ENCODE assay signal across 24 cellular contexts in the genomic region with DNA sequence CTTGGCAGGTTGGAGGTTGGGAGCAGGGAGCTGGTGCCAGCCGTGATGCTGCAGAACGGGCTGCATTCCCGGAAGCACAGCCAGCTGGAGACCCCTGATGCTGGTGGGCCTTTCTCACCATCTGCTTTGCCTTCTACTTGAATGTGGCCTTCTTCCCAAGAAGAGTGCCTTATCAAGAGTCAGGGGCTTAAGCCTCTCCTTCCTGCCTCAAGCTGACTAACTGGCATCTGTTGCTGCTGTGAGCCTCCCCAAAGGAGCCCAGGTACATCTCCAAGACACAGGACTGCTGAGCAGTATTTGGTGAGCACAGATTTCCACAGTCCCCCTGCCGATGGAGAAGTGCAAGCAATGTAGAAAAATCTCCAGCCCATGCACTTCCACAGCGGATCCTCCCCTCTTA.
"Had no signal": no experiment of that assay in that cellular context is flagged by ENCODE, and none has a peak within 500 bp of the region (broad histone marks: within the 10 kb centered on the region; RNA-seq: fewer than 3 reads in every experiment).

No MANE protein-coding gene starts in this region.

- H3K4me1 ChIP-seq: right atrium auricular region, tibial artery had no signal

- H3K9me3 ChIP-seq: left lung, right atrium auricular region, tibial artery had no signal

- H3K9me3 Mint-ChIP-seq: activated naive CD8-positive, alpha-beta T cell treated with anti-CD3 and anti-CD28 coated beads for 36 hours; activated T-cell treated with anti-CD3 and anti-CD28 coated beads, Interleukin-2, amount 50 U/mL, for 4 hours; activated T-helper 2 cell treated with anti-CD3 and anti-CD28 coated beads, Interferon-gamma antibody, Interleukin-2, Interleukin-4, amounts not matched to agents 10 μg/mL and 5 μg/mL and 100 μg/mL, durations not matched to agents 14 hours and 24 hours and 36 hours; immature natural killer cell; naive thymus-derived CD4-positive, alpha-beta T cell; stimulated activated naive CD8-positive, alpha-beta T cell treated with anti-CD3 and anti-CD28 coated beads, Interleukin-15, amount 100 ng/mL, for 72 hours had no signal

- H3K36me3 ChIP-seq: left lung, right atrium auricular region, tibial artery had no signal

- H3K27ac Mint-ChIP-seq: activated naive CD8-positive, alpha-beta T cell treated with anti-CD3 and anti-CD28 coated beads for 36 hours; activated T-helper 2 cell treated with anti-CD3 and anti-CD28 coated beads, Interferon-gamma antibody, Interleukin-2, Interleukin-4, amounts not matched to agents 10 μg/mL and 5 μg/mL and 100 μg/mL, durations not matched to agents 14 hours and 24 hours and 36 hours; naive thymus-derived CD4-positive, alpha-beta T cell; progenitor cell of endocrine pancreas; stimulated activated naive CD8-positive, alpha-beta T cell treated with anti-CD3 and anti-CD28 coated beads, Interleukin-15, amount 100 ng/mL, for 72 hours had no signal

- DNase-seq: activated CD4-positive, alpha-beta T cell treated with anti-CD3 and anti-CD28 coated beads for 4 hours; activated CD4-positive, alpha-beta T cell treated with anti-CD3 and anti-CD28 coated beads, Interleukin-2, amount 50 U/mL, for 48 hours; activated CD4-positive, CD25-positive, alpha-beta regulatory T cell; activated CD8-positive, alpha-beta memory T cell treated with anti-CD3 and anti-CD28 coated beads, Interleukin-2, amount 50 U/mL, for 48 hours; activated naive CD4-positive, alpha-beta T cell treated with Interleukin-2 at 50 U/mL for 16 hours; activated naive CD8-positive, alpha-beta T cell treated with anti-CD3 and anti-CD28 coated beads for 36 hours; activated T-cell treated with anti-CD3 and anti-CD28 coated beads, Interleukin-2, amount 50 U/mL, for 4 hours; central memory CD4-positive, alpha-beta T cell; effector memory CD4-positive, alpha-beta T cell; foreskin melanocyte; immature natural killer cell; kidney glomerular epithelial cell; left lung; naive thymus-derived CD4-positive, alpha-beta T cell; stimulated activated CD4-positive, alpha-beta T cell treated with anti-CD3 and anti-CD28 coated beads, Interleukin-12 subunit alpha, Interleukin-12 subunit beta, amount 100 ng/mL, for 4 hours; stimulated activated CD4-positive, alpha-beta T cell treated with anti-CD3 and anti-CD28 coated beads, Interleukin-4, amount 100 ng/mL, for 4 hours; stimulated activated naive CD8-positive, alpha-beta T cell treated with anti-CD3 and anti-CD28 coated beads, Interleukin-15, amount 100 ng/mL, for 72 hours; T1000; tibial artery had no signal

- H3K27ac ChIP-seq: left lung, tibial artery had no signal

- ATAC-seq: activated T-cell treated with anti-CD3 and anti-CD28 coated beads, Interleukin-2, amount 50 U/mL, for 4 hours; esophagus mucosa; left lung; naive thymus-derived CD4-positive, alpha-beta T cell; stimulated activated naive CD8-positive, alpha-beta T cell treated with anti-CD3 and anti-CD28 coated beads, Interleukin-15, amount 100 ng/mL, for 72 hours had no signal

- H3K36me3 Mint-ChIP-seq: activated naive CD8-positive, alpha-beta T cell treated with anti-CD3 and anti-CD28 coated beads for 36 hours; immature natural killer cell; naive thymus-derived CD4-positive, alpha-beta T cell had no signal

- H3K4me3 Mint-ChIP-seq: activated naive CD8-positive, alpha-beta T cell treated with anti-CD3 and anti-CD28 coated beads for 36 hours; activated T-cell treated with anti-CD3 and anti-CD28 coated beads, Interleukin-2, amount 50 U/mL, for 4 hours; immature natural killer cell; naive thymus-derived CD4-positive, alpha-beta T cell; stimulated activated naive CD8-positive, alpha-beta T cell treated with anti-CD3 and anti-CD28 coated beads, Interleukin-15, amount 100 ng/mL, for 72 hours had no signal

- H3K27me3 Mint-ChIP-seq: activated naive CD8-positive, alpha-beta T cell treated with anti-CD3 and anti-CD28 coated beads for 36 hours; progenitor cell of endocrine pancreas had no signal

- H3K27me3 ChIP-seq: left lung, right atrium auricular region, tibial artery had no signal

- H3K4me3 ChIP-seq: left lung, lung, right atrium auricular region, tibial artery had no signal
